In genomic region chr7:1713502-1714484, GRCh38 we compare ENCODE assay signal across 9 cellular contexts. TPM values are rescaled to one million over a fixed set of nuclear protein-coding genes. Genes with fewer than 3 reads are reported as not detected.
DNase-seq lines count a peak whose midpoint lies in the region; ATAC-seq and TF ChIP-seq lines count a peak whose summit lies in the region.
"Had no signal": no experiment of that assay in that cellular context is flagged by ENCODE, and none has a peak within 500 bp of the region (broad histone marks: within the 10 kb centered on the region; RNA-seq: fewer than 3 reads in every experiment).

No MANE protein-coding gene starts in this region.

- no peak overlapping the region for H3K4me2 ChIP-seq in SK-N-SH
- H3K4me2 ChIP-seq in mesenchymal stem cell (ENCODE audit: low read length, poor library complexity, severe bottlenecking): no peak overlapping the region

- H3K18ac ChIP-seq in mesenchymal stem cell (ENCODE audit: low read depth in 1 of 2, low read length in 2 of 2): no peak overlapping the region

- peaks cover 0 to 62% of the 10 kb centered on the region in 2 experiments; a peak in 2 of 4 replicates for H3K4me1 ChIP-seq in SK-N-SH (ENCODE audit: control insufficient read depth in 1 of 2, insufficient read depth in 2 of 2, low read depth in 1 of 2, low read length in 1 of 2)
- H3K4me1 ChIP-seq in HAP-1: no peaks in the 10 kb centered on the region
- peaks cover 20% of the 10 kb centered on the region for H3K4me1 ChIP-seq in mesenchymal stem cell (ENCODE audit: control insufficient read depth, insufficient read depth, low read depth, low read length)

- H2AK5ac ChIP-seq in mesenchymal stem cell (ENCODE audit: low read length, severe bottlenecking): no peak overlapping the region

- H3K27ac ChIP-seq in SK-N-SH (ENCODE audit: low read depth in 2 of 2, low read length in 1 of 2) (peak overlapping the region in 1 of 2 experiments; percentile 79; a peak in 2 of 4 replicates), substantia nigra (ENCODE audit: low read depth, low read length, poor library complexity, severe bottlenecking) (no peak overlapping the region), mesenchymal stem cell (ENCODE audit: low read length, poor library complexity, severe bottlenecking) (no peak overlapping the region)

- H2AFZ ChIP-seq in SK-N-SH (ENCODE audit: low read depth) (no peak overlapping the region), mesenchymal stem cell (ENCODE audit: low read depth, low read length) (no peak overlapping the region)

- no peaks in the 10 kb centered on the region for H3F3A ChIP-seq in SK-N-SH (replicated peaks; ENCODE audit: insufficient read depth)

- H3K4ac ChIP-seq in mesenchymal stem cell (ENCODE audit: low read depth in 1 of 2, low read length in 2 of 2): no peak overlapping the region

- H2BK12ac ChIP-seq in mesenchymal stem cell (ENCODE audit: low read length in 2 of 2): no peak overlapping the region

- no peak overlapping the region for H3K9ac ChIP-seq in SK-N-SH
- no peak overlapping the region for H3K9ac ChIP-seq in mesenchymal stem cell (ENCODE audit: low read length)

- no peaks in the 10 kb centered on the region for H3K36me3 ChIP-seq in SK-N-SH (replicated peaks in 1 of 2; ENCODE audit: control insufficient read depth in 1 of 2, insufficient read depth in 2 of 2, low read length in 1 of 2)
- no peaks in the 10 kb centered on the region for H3K36me3 ChIP-seq in HAP-1 (replicated peaks)
- peaks cover 0 to 3% of the 10 kb centered on the region in 2 experiments for H3K36me3 ChIP-seq in mesenchymal stem cell (ENCODE audit: control insufficient read depth in 1 of 2, insufficient read depth in 2 of 2, low read depth in 1 of 2, low read length in 2 of 2)

- no peak overlapping the region for H2BK15ac ChIP-seq in mesenchymal stem cell (ENCODE audit: low read depth, poor library complexity, severe bottlenecking)

- POLR2A ChIA-PET in SK-N-SH (lab: Yijun Ruan, JAX): interaction anchor here (0.8 to 0.9 kb wide), 2 partner anchors 391 to 496 kb away, joined by 3 read pairs; no protein-coding TSS in a partner anchor

- H3K9me2 ChIP-seq in SK-N-SH: no peaks in the 10 kb centered on the region

- no peaks in the 10 kb centered on the region for H4K20me1 ChIP-seq in SK-N-SH (ENCODE audit: insufficient read depth)

- H2BK120ac ChIP-seq in mesenchymal stem cell (ENCODE audit: low read depth, low read length): no peak overlapping the region

- TF ChIP-seq RAD21 in SK-N-SH (IDR thresholded peaks at IDR 0.05; ENCODE audit: low read length): 0 out of 2 replicates have a peak, but pooled peaks have one; percentile 29

- H3K23ac ChIP-seq in mesenchymal stem cell (ENCODE audit: low read length in 2 of 2): no peak overlapping the region

- CTCF ChIA-PET in SK-N-SH (lab: Yijun Ruan, JAX): interaction anchor here (0.6 to 2.5 kb wide), 9 partner anchors 9 to 253 kb away, joined by 3 to 11 read pairs (median 4); no protein-coding TSS in a partner anchor

- in situ Hi-C loops in GM13977 (cut with MboI; ENCODE audit: low pct_unique_long_range_greater_than_20kb, low sequenced_read_pairs, unreplicated experiment): no loop called here
- in situ Hi-C loops in HAP-1 (cut with MboI; ENCODE audit: low sequenced_read_pairs): no loop called here

- no peak overlapping the region for H4K8ac ChIP-seq in mesenchymal stem cell (ENCODE audit: low read length)

- TF ChIP-seq EP300 in SK-N-SH (IDR thresholded peaks at IDR 0.05; ENCODE audit: borderline replicate concordance in 1 of 2, low read depth in 1 of 2, low read length in 1 of 2): peak in 1 of 2 experiments; percentile 70; a peak in 1 of 4 replicates

- H3K9me3 ChIP-seq in SK-N-SH (peaks cover 8% of the 10 kb centered on the region; the same call in 1 of the 2 replicates), HAP-1 (0 out of 2 replicates have a peak, but pooled peaks cover 2% of the 10 kb centered on the region), mesenchymal stem cell (ENCODE audit: control insufficient read depth, low read length) (peaks cover 9% of the 10 kb centered on the region)

- TF ChIP-seq CTCF in SK-N-SH (IDR thresholded peaks at IDR 0.05) (no peak), GM13977 (IDR thresholded peaks at IDR 0.05; ENCODE audit: extremely low read depth, insufficient read depth, missing control alignments) (no peak)

- no peak for ATAC-seq in SK-N-SH treated with all-trans-retinoic acid at 6 μM for 48 hours
- ATAC-seq: stimulated activated effector memory CD8-positive, alpha-beta T cell treated with anti-CD3 and anti-CD28 coated beads, Interleukin-12 subunit alpha, Interleukin-12 subunit beta, amount 100 ng/mL, for 72 hours had no signal

- no peaks in the 10 kb centered on the region for H3K79me1 ChIP-seq in mesenchymal stem cell (replicated peaks; ENCODE audit: low read length, poor library complexity, severe bottlenecking)

- no peak overlapping the region for H4K91ac ChIP-seq in mesenchymal stem cell (ENCODE audit: low read length)

- H3K27me3 ChIP-seq in SK-N-SH (ENCODE audit: insufficient read depth): no peaks in the 10 kb centered on the region; the same call in 1 of the 2 replicates
- H3K27me3 ChIP-seq in HAP-1 (ENCODE audit: low read depth): no peaks in the 10 kb centered on the region
- H3K27me3 ChIP-seq in mesenchymal stem cell (ENCODE audit: control insufficient read depth in 1 of 2, insufficient read depth in 1 of 2, low read length in 2 of 2): peaks cover 20 to 27% of the 10 kb centered on the region in 2 experiments

- WGBS in SK-N-SH (ENCODE audit: low lambda C conversion rate): 47% methylated on average over 23 of the region's 33 CpGs
- WGBS in mesenchymal stem cell: 35% methylated on average over 27 of the region's 33 CpGs

- no peak overlapping the region for H3K4me3 ChIP-seq in SK-N-SH (ENCODE audit: low read depth in 2 of 2, low read length in 1 of 2)
- H3K4me3 ChIP-seq in HAP-1: no peak overlapping the region
- no peak overlapping the region for H3K4me3 ChIP-seq in mesenchymal stem cell (ENCODE audit: insufficient read depth in 1 of 2, low read depth in 1 of 2, low read length in 2 of 2)

- H3K14ac ChIP-seq in mesenchymal stem cell (ENCODE audit: low read length in 2 of 2): no peak overlapping the region

- H3K79me2 ChIP-seq in SK-N-SH (ENCODE audit: insufficient read depth): no peaks in the 10 kb centered on the region

- DNase-seq in SK-N-SH: peak; percentile 91
- peak; percentile 95 to 98 for DNase-seq in SHP77 (lab: John Stamatoyannopoulos, UW)
- peak; percentile 75 for DNase-seq in iPS-NIHi7 (ENCODE audit: extremely low spot score)
- DNase-seq in GM13977 (ENCODE audit: low spot score): no peak
- no peak for DNase-seq in HAP-1 (ENCODE audit: low spot score in 2 of 2)
- no peak for DNase-seq in substantia nigra (lab: John Stamatoyannopoulos, UW)
- DNase-seq in mesenchymal stem cell: no peak

- no peak overlapping the region for H2BK5ac ChIP-seq in mesenchymal stem cell (ENCODE audit: low read depth, low read length, poor library complexity, severe bottlenecking)

TF ChIP-seq in SK-N-SH, 30 proteins besides CTCF, POLR2A, EP300 and RAD21 (continues in another document):
- no peak for TF ChIP-seq YY1 (IDR thresholded peaks at IDR 0.05; ENCODE audit: low read depth)
- no peak for TF ChIP-seq USF1 (IDR thresholded peaks at IDR 0.05; ENCODE audit: borderline replicate concordance, low read depth)
- peak; percentile 81 for TF ChIP-seq GATA2 (CRISPR knock-in tag; IDR thresholded peaks at IDR 0.05)
- TF ChIP-seq MAX (IDR thresholded peaks at IDR 0.05; ENCODE audit: low read depth): no peak
- no peak for TF ChIP-seq TCF12 (IDR thresholded peaks at IDR 0.05)
- no peak for TF ChIP-seq POLR2AphosphoS5 (IDR thresholded peaks at IDR 0.05; ENCODE audit: low read depth, low read length)
- TF ChIP-seq CHD2 (IDR thresholded peaks at IDR 0.05; ENCODE audit: low read length, partially characterized antibody): peak; percentile 90
- TF ChIP-seq TEAD4 (IDR thresholded peaks at IDR 0.05; ENCODE audit: borderline replicate concordance, insufficient read depth): no peak

TF ChIP-seq in SK-N-SH treated with all-trans-retinoic acid at 6 μM for 48 hours, 23 proteins besides CTCF, POLR2A, EP300 and RAD21:
- no peak for TF ChIP-seq ZNF8 (CRISPR knock-in tag; IDR thresholded peaks at IDR 0.05)

RNA-seq across cellular contexts. Expression of gene ELFN1, which starts 43.7 kb away (rescaled TPM):
- 0.05 and 0.06 TPM in 2 replicates for polyA plus RNA-seq in SK-N-SH (2012; rRNA removed)
- 0.01 and 0.03 TPM in 2 replicates for polyA plus RNA-seq in SK-N-SH (2012; cell fraction: cytosol; rRNA removed)
- 0.01 and 0.05 TPM in 2 replicates for polyA plus RNA-seq in SK-N-SH (2012; cell fraction: nucleus; rRNA removed)
- 0.04 TPM for polyA plus RNA-seq in mesenchymal stem cell (2013, experiment 1 of 2)
- polyA plus RNA-seq in mesenchymal stem cell (2013, experiment 2 of 2): 0.05 TPM

Comparison
In these comparisons a context has a peak if more than half of its experiments do, and no peak if none do; other contexts are left out.
1. DNase-seq: peak in SK-N-SH (single experiment), SHP77 (2 of 2) and iPS-NIHi7 (single experiment); none in GM13977 (single experiment), HAP-1 (0 of 2), substantia nigra (0 of 49) and mesenchymal stem cell (single experiment).